Comparison of ENCODE assay signal across 8 cellular contexts in genomic region chr4:2008671-2008920, GRCh38. TPM values are rescaled to one million over a fixed set of nuclear protein-coding genes. Genes with fewer than 3 reads are reported as not detected.
DNase-seq lines count a peak whose midpoint lies in the region; ATAC-seq and TF ChIP-seq lines count a peak whose summit lies in the region.

No MANE protein-coding gene starts in this region.

- RAD21 ChIA-PET in HCT116 (lab: Charles Lee; ENCODE audit: low non-redundant PET in 1 of 2, low total read pairs in 2 of 2, uncharacterized antibody in 2 of 2, unreplicated experiment in 2 of 2) = no interaction called here

- H3K4me2 ChIP-seq in HCT116 (ENCODE audit: low read length) = peak overlapping the region; percentile 88

- CTCF ChIA-PET in HCT116 (lab: Charles Lee) = no interaction called here

- H4K20me1 ChIP-seq in HCT116 (ENCODE audit: insufficient read depth) = peaks cover 6% of the 10 kb centered on the region

- H3K27ac ChIP-seq in HCT116 (ENCODE audit: low read depth, low read length) = peak overlapping the region; percentile 99

- H3K9ac ChIP-seq in HCT116 (ENCODE audit: low read length) = peak overlapping the region; percentile 96

- intact Hi-C loops in HCT116 (cut with micrococcal nuclease) = loop anchor here (5.0 kb wide), 1 partner anchor 49 kb away; the partner anchor contains the start of gene NAT8L
- intact Hi-C loops in activated T-helper 2 cell treated with anti-CD3 and anti-CD28 coated beads, Interferon-gamma antibody, Interleukin-2, Interleukin-4, amounts not matched to agents 10 μg/mL and 5 μg/mL and 100 μg/mL, durations not matched to agents 14 hours and 24 hours and 36 hours (cut with micrococcal nuclease) = loop anchor here (2.0 to 10.0 kb wide), 2 partner anchors 32 to 456 kb away; partner anchors contain the start of gene RNF4

- DNase-seq in HCT116 (ENCODE audit: low read depth, low spot score) (no peak), SHP77 treated with DMSO at 0.1 percent for 48 hours (lab: John Stamatoyannopoulos, UW) (no peak)
- no peak for DNase-seq in activated T-helper 2 cell treated with anti-CD3 and anti-CD28 coated beads, Interferon-gamma antibody, Interleukin-2, Interleukin-4, amounts not matched to agents 10 μg/mL and 5 μg/mL and 100 μg/mL, durations not matched to agents 14 hours and 24 hours and 36 hours (ENCODE audit: low spot score)
- DNase-seq in stimulated activated naive B cell treated with anti-CD40 and anti-IgM and Interleukin-4, amounts not matched to agents 10 μg/mL and 1 μg/mL and 100 μg/mL, for 72 hours = no peak
- DNase-seq in effector CD8-positive, alpha-beta T cell (lab: John Stamatoyannopoulos, UW) = no peak

- H3K36me3 Mint-ChIP-seq in activated T-helper 2 cell treated with anti-CD3 and anti-CD28 coated beads, Interferon-gamma antibody, Interleukin-2, Interleukin-4, amounts not matched to agents 10 μg/mL and 5 μg/mL and 100 μg/mL, durations not matched to agents 14 hours and 24 hours and 36 hours (ENCODE audit: low read depth) = peaks cover 35% of the 10 kb centered on the region
- H3K36me3 Mint-ChIP-seq in stimulated activated naive B cell treated with anti-CD40 and anti-IgM and Interleukin-4, amounts not matched to agents 10 μg/mL and 1 μg/mL and 100 μg/mL, for 72 hours = peaks cover 14 to 21% of the 10 kb centered on the region in 2 donors

- H3K9me3 Mint-ChIP-seq in activated T-helper 2 cell treated with anti-CD3 and anti-CD28 coated beads, Interferon-gamma antibody, Interleukin-2, Interleukin-4, amounts not matched to agents 10 μg/mL and 5 μg/mL and 100 μg/mL, durations not matched to agents 14 hours and 24 hours and 36 hours = no peaks in the 10 kb centered on the region
- H3K9me3 Mint-ChIP-seq in stimulated activated naive B cell treated with anti-CD40 and anti-IgM and Interleukin-4, amounts not matched to agents 10 μg/mL and 1 μg/mL and 100 μg/mL, for 72 hours = no peaks in the 10 kb centered on the region

- H3K27me3 ChIP-seq in HCT116 (ENCODE audit: insufficient read depth, low read length) = no peaks in the 10 kb centered on the region

- peaks cover 6% of the 10 kb centered on the region for H3K27me3 Mint-ChIP-seq in activated T-helper 2 cell treated with anti-CD3 and anti-CD28 coated beads, Interferon-gamma antibody, Interleukin-2, Interleukin-4, amounts not matched to agents 10 μg/mL and 5 μg/mL and 100 μg/mL, durations not matched to agents 14 hours and 24 hours and 36 hours (ENCODE audit: low read depth)
- H3K27me3 Mint-ChIP-seq in stimulated activated naive B cell treated with anti-CD40 and anti-IgM and Interleukin-4, amounts not matched to agents 10 μg/mL and 1 μg/mL and 100 μg/mL, for 72 hours = peaks cover 0 to 3% of the 10 kb centered on the region in 2 donors

- peak overlapping the region; percentile 90 for H3K4me3 Mint-ChIP-seq in activated T-helper 2 cell treated with anti-CD3 and anti-CD28 coated beads, Interferon-gamma antibody, Interleukin-2, Interleukin-4, amounts not matched to agents 10 μg/mL and 5 μg/mL and 100 μg/mL, durations not matched to agents 14 hours and 24 hours and 36 hours (ENCODE audit: low read depth)
- peak overlapping the region; percentile 87 to 90 for H3K4me3 Mint-ChIP-seq in stimulated activated naive B cell treated with anti-CD40 and anti-IgM and Interleukin-4, amounts not matched to agents 10 μg/mL and 1 μg/mL and 100 μg/mL, for 72 hours

- TF ChIP-seq CTCF in HCT116 (IDR thresholded peaks at IDR 0.05 in 2 of 3, conservative IDR thresholded peaks at IDR 0.05 in 1 of 3; ENCODE audit: borderline replicate concordance in 1 of 3, insufficient read depth in 1 of 3, low read depth in 2 of 3, low read length in 2 of 3) = no peak

- POLR2A ChIA-PET in HCT116 (lab: Charles Lee) = no interaction called here

- TF ChIP-seq RAD21 in HCT116 (IDR thresholded peaks at IDR 0.05; ENCODE audit: low read depth) = no peak

- TF ChIP-seq POLR2A in HCT116 (IDR thresholded peaks at IDR 0.05; ENCODE audit: borderline replicate concordance, extremely low read depth, insufficient read depth, insufficient read length) = no peak

- H3K27ac Mint-ChIP-seq in activated T-helper 2 cell treated with anti-CD3 and anti-CD28 coated beads, Interferon-gamma antibody, Interleukin-2, Interleukin-4, amounts not matched to agents 10 μg/mL and 5 μg/mL and 100 μg/mL, durations not matched to agents 14 hours and 24 hours and 36 hours = peak overlapping the region; percentile 86
- H3K27ac Mint-ChIP-seq in stimulated activated naive B cell treated with anti-CD40 and anti-IgM and Interleukin-4, amounts not matched to agents 10 μg/mL and 1 μg/mL and 100 μg/mL, for 72 hours = peak overlapping the region; percentile 98

- no TSS peak for BruUV-seq in HCT116 (replicated peaks; lab: Mats Ljungman, UMichigan)

- ATAC-seq in HCT116 = peak; percentile 33
- no peak for ATAC-seq in stimulated activated naive B cell treated with anti-CD40 and anti-IgM and Interleukin-4, amounts not matched to agents 10 μg/mL and 1 μg/mL and 100 μg/mL, for 72 hours (replicated peaks)
- no peak for ATAC-seq in GM18861 (IDR thresholded peaks at IDR 0.05; ENCODE audit: unreplicated experiment)
- ATAC-seq in GM21515 (IDR thresholded peaks at IDR 0.05; ENCODE audit: unreplicated experiment) = no peak

- no peaks in the 10 kb centered on the region for H3K9me3 ChIP-seq in HCT116 (ENCODE audit: control insufficient read depth in 1 of 2, insufficient read depth in 1 of 2, low read depth in 1 of 2, low read length in 2 of 2)

- no peaks in the 10 kb centered on the region for H3K9me2 ChIP-seq in HCT116 (ENCODE audit: insufficient read depth)

- H3K4me1 ChIP-seq in HCT116 (ENCODE audit: control insufficient read depth in 1 of 2, insufficient read depth in 2 of 2, low read length in 2 of 2) = peaks cover 10 to 24% of the 10 kb centered on the region in 2 experiments; a peak in 3 of 4 replicates

- peaks cover 51% of the 10 kb centered on the region for H3K79me2 ChIP-seq in HCT116 (ENCODE audit: insufficient read depth, low read length)

- H3K36me3 ChIP-seq in HCT116 (ENCODE audit: control insufficient read depth in 1 of 2, insufficient read depth in 2 of 2, low read length in 2 of 2) = peaks cover 13% of the 10 kb centered on the region in 2 experiments

- H3K4me3 ChIP-seq in HCT116 (replicated peaks in 1 of 2; ENCODE audit: low read depth in 1 of 2, low read length in 2 of 2) (peak overlapping the region; percentile 97 to 98), iPS-11a (ENCODE audit: low read depth, low read length) (peak overlapping the region; percentile 100)

- H3K4me1 Mint-ChIP-seq in activated T-helper 2 cell treated with anti-CD3 and anti-CD28 coated beads, Interferon-gamma antibody, Interleukin-2, Interleukin-4, amounts not matched to agents 10 μg/mL and 5 μg/mL and 100 μg/mL, durations not matched to agents 14 hours and 24 hours and 36 hours (ENCODE audit: low read depth) = peaks cover 29% of the 10 kb centered on the region
- peaks cover 24 to 34% of the 10 kb centered on the region in 2 donors for H3K4me1 Mint-ChIP-seq in stimulated activated naive B cell treated with anti-CD40 and anti-IgM and Interleukin-4, amounts not matched to agents 10 μg/mL and 1 μg/mL and 100 μg/mL, for 72 hours

- H2AFZ ChIP-seq in HCT116 (ENCODE audit: low read depth, low read length, poor library complexity, severe bottlenecking) = no peak overlapping the region

TF ChIP-seq in HCT116, 20 proteins besides CTCF, POLR2A, EP300 and RAD21 (continues in another document):
- TF ChIP-seq POLR2AphosphoS5 (IDR thresholded peaks at IDR 0.05; ENCODE audit: low read depth, low read length) (no peak), FOSL1 (IDR thresholded peaks at IDR 0.05; ENCODE audit: low read depth) (no peak), SRF (IDR thresholded peaks at IDR 0.05; ENCODE audit: low read depth) (no peak)
- TF ChIP-seq, protein P1, sequence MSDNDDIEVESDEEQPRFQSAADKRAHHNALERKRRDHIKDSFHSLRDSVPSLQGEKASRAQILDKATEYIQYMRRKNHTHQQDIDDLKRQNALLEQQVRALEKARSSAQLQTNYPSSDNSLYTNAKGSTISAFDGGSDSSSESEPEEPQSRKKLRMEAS (IDR thresholded peaks at IDR 0.05) = no peak
- TF ChIP-seq, protein P2, sequence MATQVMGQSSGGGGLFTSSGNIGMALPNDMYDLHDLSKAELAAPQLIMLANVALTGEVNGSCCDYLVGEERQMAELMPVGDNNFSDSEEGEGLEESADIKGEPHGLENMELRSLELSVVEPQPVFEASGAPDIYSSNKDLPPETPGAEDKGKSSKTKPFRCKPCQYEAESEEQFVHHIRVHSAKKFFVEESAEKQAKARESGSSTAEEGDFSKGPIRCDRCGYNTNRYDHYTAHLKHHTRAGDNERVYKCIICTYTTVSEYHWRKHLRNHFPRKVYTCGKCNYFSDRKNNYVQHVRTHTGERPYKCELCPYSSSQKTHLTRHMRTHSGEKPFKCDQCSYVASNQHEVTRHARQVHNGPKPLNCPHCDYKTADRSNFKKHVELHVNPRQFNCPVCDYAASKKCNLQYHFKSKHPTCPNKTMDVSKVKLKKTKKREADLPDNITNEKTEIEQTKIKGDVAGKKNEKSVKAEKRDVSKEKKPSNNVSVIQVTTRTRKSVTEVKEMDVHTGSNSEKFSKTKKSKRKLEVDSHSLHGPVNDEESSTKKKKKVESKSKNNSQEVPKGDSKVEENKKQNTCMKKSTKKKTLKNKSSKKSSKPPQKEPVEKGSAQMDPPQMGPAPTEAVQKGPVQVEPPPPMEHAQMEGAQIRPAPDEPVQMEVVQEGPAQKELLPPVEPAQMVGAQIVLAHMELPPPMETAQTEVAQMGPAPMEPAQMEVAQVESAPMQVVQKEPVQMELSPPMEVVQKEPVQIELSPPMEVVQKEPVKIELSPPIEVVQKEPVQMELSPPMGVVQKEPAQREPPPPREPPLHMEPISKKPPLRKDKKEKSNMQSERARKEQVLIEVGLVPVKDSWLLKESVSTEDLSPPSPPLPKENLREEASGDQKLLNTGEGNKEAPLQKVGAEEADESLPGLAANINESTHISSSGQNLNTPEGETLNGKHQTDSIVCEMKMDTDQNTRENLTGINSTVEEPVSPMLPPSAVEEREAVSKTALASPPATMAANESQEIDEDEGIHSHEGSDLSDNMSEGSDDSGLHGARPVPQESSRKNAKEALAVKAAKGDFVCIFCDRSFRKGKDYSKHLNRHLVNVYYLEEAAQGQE (IDR thresholded peaks at IDR 0.05; ENCODE audit: low read depth) = no peak
- TF ChIP-seq, protein P3, sequence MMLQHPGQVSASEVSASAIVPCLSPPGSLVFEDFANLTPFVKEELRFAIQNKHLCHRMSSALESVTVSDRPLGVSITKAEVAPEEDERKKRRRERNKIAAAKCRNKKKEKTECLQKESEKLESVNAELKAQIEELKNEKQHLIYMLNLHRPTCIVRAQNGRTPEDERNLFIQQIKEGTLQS (IDR thresholded peaks at IDR 0.05) = no peak

RNA-seq across cellular contexts. Expression of gene NELFA, which starts 0.2 kb away (rescaled TPM):
- total RNA-seq in HCT116 (2021; ENCODE audit: unreplicated experiment) = 56.1 TPM
- polyA plus RNA-seq in HCT116 (2012) = 50.8 and 57.2 TPM in 2 replicates
- 48.3 and 49.4 TPM in 2 replicates for total RNA-seq in activated T-helper 2 cell treated with anti-CD3 and anti-CD28 coated beads, Interferon-gamma antibody, Interleukin-2, Interleukin-4, amounts not matched to agents 10 μg/mL and 5 μg/mL and 100 μg/mL, durations not matched to agents 14 hours and 24 hours and 36 hours

RNA-seq across cellular contexts. Expression of gene NAT8L, which starts 50.5 kb away (rescaled TPM):
- total RNA-seq in HCT116 (2021; ENCODE audit: unreplicated experiment) = 9.2 TPM
- polyA plus RNA-seq in HCT116 (2012) = 4.6 and 5.2 TPM in 2 replicates
- total RNA-seq in activated T-helper 2 cell treated with anti-CD3 and anti-CD28 coated beads, Interferon-gamma antibody, Interleukin-2, Interleukin-4, amounts not matched to agents 10 μg/mL and 5 μg/mL and 100 μg/mL, durations not matched to agents 14 hours and 24 hours and 36 hours = 3.5 and 3.6 TPM in 2 replicates
